14 cellular contexts compared by ENCODE assay signal in genomic region chr1:15101112-15101760, GRCh38. TPM values are rescaled to one million over a fixed set of nuclear protein-coding genes. Genes with fewer than 3 reads are reported as not detected.
"Had no signal": no experiment of that assay in that cellular context is flagged by ENCODE, and none has a peak within 500 bp of the region (broad histone marks: within the 10 kb centered on the region; RNA-seq: fewer than 3 reads in every experiment).

No MANE protein-coding gene starts in this region.

- H3K27me3 ChIP-seq: breast epithelium, ovary, right lobe of liver had no signal

- H3K9me3 Mint-ChIP-seq: stimulated activated effector memory CD8-positive, alpha-beta T cell treated with anti-CD3 and anti-CD28 coated beads, Interleukin-12 subunit alpha, Interleukin-12 subunit beta, amount 100 ng/mL, for 72 hours had no signal

- H3K4me1 ChIP-seq: adrenal gland, breast epithelium, esophagus muscularis mucosa, gastroesophageal sphincter, heart left ventricle, left lung, neural progenitor cell, right lobe of liver had no signal

- H3K4me2 ChIP-seq: neural progenitor cell, smooth muscle cell had no signal

- H3K4me3 ChIP-seq: adrenal gland, breast epithelium, esophagus muscularis mucosa, gastroesophageal sphincter, heart left ventricle, left lung, neural progenitor cell, ovary, right lobe of liver, smooth muscle cell had no signal

- H3K4me3 Mint-ChIP-seq: activated B cell treated with CpG ODN at 0.5 μM for 24 hours; neural progenitor cell; stimulated activated effector memory CD8-positive, alpha-beta T cell treated with anti-CD3 and anti-CD28 coated beads, Interleukin-12 subunit alpha, Interleukin-12 subunit beta, amount 100 ng/mL, for 72 hours had no signal

- H3K27ac ChIP-seq: adrenal gland, breast epithelium, esophagus muscularis mucosa, gastroesophageal sphincter, heart left ventricle, left lung, neural progenitor cell, ovary, right lobe of liver had no signal

- ATAC-seq: gastroesophageal sphincter had no signal

- H3K36me3 Mint-ChIP-seq: stimulated activated effector memory CD8-positive, alpha-beta T cell treated with anti-CD3 and anti-CD28 coated beads, Interleukin-12 subunit alpha, Interleukin-12 subunit beta, amount 100 ng/mL, for 72 hours had no signal

- H3K27ac Mint-ChIP-seq: activated B cell treated with CpG ODN at 0.5 μM for 24 hours; neural progenitor cell; stimulated activated effector memory CD8-positive, alpha-beta T cell treated with anti-CD3 and anti-CD28 coated beads, Interleukin-12 subunit alpha, Interleukin-12 subunit beta, amount 100 ng/mL, for 72 hours had no signal

- H3K36me3 ChIP-seq: adrenal gland, breast epithelium, esophagus muscularis mucosa, gastroesophageal sphincter, heart left ventricle, left lung, neural progenitor cell, ovary, right lobe of liver had no signal

- DNase-seq: activated B cell treated with CpG ODN at 0.5 μM for 24 hours; effector CD8-positive, alpha-beta T cell; left lung; mammary epithelial cell had no signal

- H3K9me3 ChIP-seq: adrenal gland, ovary, right lobe of liver had no signal

- H3K9ac ChIP-seq: neural progenitor cell had no signal

- H2AFZ ChIP-seq: neural progenitor cell had no signal

RNA-seq across cellular contexts. Expression of gene TMEM51, which starts 52.3 kb away (rescaled TPM):
- total RNA-seq: activated B cell treated with CpG ODN at 0.5 μM for 24 hours had no signal
